ENCODE assay signal across 24 cellular contexts in the genomic region with DNA sequence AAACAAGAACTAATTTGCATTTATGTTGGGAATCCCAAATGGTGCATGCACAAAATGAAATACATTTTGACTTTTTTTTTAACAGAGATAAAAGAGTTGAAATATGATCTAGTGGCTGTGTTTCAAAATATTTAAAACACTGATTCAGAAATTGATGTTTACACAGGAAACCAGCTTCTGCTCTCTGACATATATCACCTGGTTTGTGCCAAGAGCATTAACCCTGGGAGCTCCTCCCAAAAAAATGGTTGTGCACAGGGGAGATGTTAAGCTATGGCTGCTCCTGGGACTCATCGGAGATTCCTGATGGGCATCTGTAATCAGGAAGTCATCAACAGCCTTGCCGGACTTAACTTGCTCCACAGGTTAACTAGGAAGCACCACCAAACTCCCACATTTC.
DNase-seq lines count a peak whose midpoint lies in the region; ATAC-seq and TF ChIP-seq lines count a peak whose summit lies in the region.
"Had no signal": no experiment of that assay in that cellular context is flagged by ENCODE, and none has a peak within 500 bp of the region (broad histone marks: within the 10 kb centered on the region; RNA-seq: fewer than 3 reads in every experiment).

No MANE protein-coding gene starts in this region.

- H2AK5ac ChIP-seq in trophoblast cell (ENCODE audit: low read length), result no peak overlapping the region

- H3K79me2 ChIP-seq in PC-9 (ENCODE audit: low read depth), result no peaks in the 10 kb centered on the region
- H3K79me2 ChIP-seq in trophoblast cell (ENCODE audit: control insufficient read depth, insufficient read depth, low read length, poor library complexity), result no peaks in the 10 kb centered on the region

- H3K23ac ChIP-seq in trophoblast cell (ENCODE audit: low read length), result no peak overlapping the region

- H4K20me1 ChIP-seq in PC-9 (ENCODE audit: insufficient read depth), result no peaks in the 10 kb centered on the region
- H4K20me1 ChIP-seq: BLaER1 treated with 17β-estradiol and CSF1 and Interleukin-3, amounts not matched to agents 10 nM and 100 nM had no signal

- H4K8ac ChIP-seq in trophoblast cell (ENCODE audit: low read depth, low read length), result no peak overlapping the region

- intact Hi-C loops in PC-9 (cut with micrococcal nuclease; ENCODE audit: unreplicated experiment), result no loop called here

- no TSS peak for BruUV-seq in PC-9 (replicated peaks; lab: Mats Ljungman, UMichigan)

- H3K27ac ChIP-seq in PC-9 (no peak overlapping the region), VCaP (peak overlapping the region; percentile 10; the same call in 1 of the 2 replicates), trophoblast cell (ENCODE audit: low read depth, low read length) (no peak overlapping the region)
- H3K27ac ChIP-seq: 22Rv1; A549; BLaER1 treated with 17β-estradiol and CSF1 and Interleukin-3, amounts not matched to agents 10 nM and 100 nM; C4-2B had no signal

- peak; percentile 2 for DNase-seq in NCI-H748 (lab: John Stamatoyannopoulos, UW; ENCODE audit: unreplicated experiment)
- DNase-seq in NCI-H748 treated with DMSO at 0.1 percent for 48 hours (lab: John Stamatoyannopoulos, UW), result no peak
- DNase-seq in PC-9, result peak in 1 of 2 experiments; percentile 80
- no peak for DNase-seq in trophoblast cell
- DNase-seq in NCI-H187 treated with DMSO at 0.1 percent for 48 hours (lab: John Stamatoyannopoulos, UW), result no peak
- DNase-seq in NCI-H1092 treated with DMSO at 0.1 percent for 48 hours (lab: John Stamatoyannopoulos, UW), result no peak
- DNase-seq: AML-193; Caco-2; CD4-positive, alpha-beta T cell; CD8-positive, alpha-beta T cell; DMS 273 treated with DMSO at 0.1 percent for 48 hours; DMS153; DMS53; DMS79; DND-41; EL; GDM1 had no signal

- H3K4me3 ChIP-seq in PC-9 (no peak overlapping the region), trophoblast cell (ENCODE audit: low read depth, low read length) (no peak overlapping the region)
- H3K4me3 ChIP-seq: A549; BLaER1 treated with 17β-estradiol and CSF1 and Interleukin-3, amounts not matched to agents 10 nM and 100 nM; GM12878 had no signal

- H3K9ac ChIP-seq in trophoblast cell (ENCODE audit: low read length), result peak overlapping the region; percentile 33
- H3K9ac ChIP-seq: BLaER1 treated with 17β-estradiol and CSF1 and Interleukin-3, amounts not matched to agents 10 nM and 100 nM had no signal

- H3K79me1 ChIP-seq in trophoblast cell (ENCODE audit: low read length), result no peaks in the 10 kb centered on the region

- no peak overlapping the region for H4K91ac ChIP-seq in trophoblast cell (ENCODE audit: low read depth, low read length)

- H3K36me3 ChIP-seq in PC-9 (ENCODE audit: low read depth) (no peaks in the 10 kb centered on the region), trophoblast cell (ENCODE audit: control insufficient read depth in 1 of 2, insufficient read depth in 2 of 2, low read length in 2 of 2) (no peaks in the 10 kb centered on the region)
- H3K36me3 ChIP-seq: BLaER1 treated with 17β-estradiol and CSF1 and Interleukin-3, amounts not matched to agents 10 nM and 100 nM had no signal

- H3K4me2 ChIP-seq in PC-9 (peak overlapping the region; percentile 43), trophoblast cell (ENCODE audit: low read length) (no peak overlapping the region)
- H3K4me2 ChIP-seq: A549; BLaER1 treated with 17β-estradiol and CSF1 and Interleukin-3, amounts not matched to agents 10 nM and 100 nM had no signal

- H3K4ac ChIP-seq in trophoblast cell (ENCODE audit: low read depth, low read length), result no peak overlapping the region

- WGBS in trophoblast cell (ENCODE audit: extremely low coverage, insufficient coverage, insufficient read length), result no CpG with 5 or more reads among the region's 2 CpGs

- H3F3A ChIP-seq in PC-9 (ENCODE audit: insufficient read depth, low read depth), result no peaks in the 10 kb centered on the region

- no peak overlapping the region for H3K18ac ChIP-seq in trophoblast cell (ENCODE audit: low read length)

- POLR2A ChIA-PET in PC-9 (lab: Charles Lee; ENCODE audit: unreplicated experiment), result no interaction called here

- no peak overlapping the region for H4K12ac ChIP-seq in trophoblast cell (ENCODE audit: low read depth, low read length)

- no peak overlapping the region for H2BK5ac ChIP-seq in trophoblast cell (ENCODE audit: low read depth, low read length, poor library complexity)

- CTCF ChIA-PET in PC-9 (lab: Charles Lee), result no interaction called here

- H2AFZ ChIP-seq in PC-9, result no peak overlapping the region
- no peak overlapping the region for H2AFZ ChIP-seq in trophoblast cell (ENCODE audit: insufficient read depth, low read length, poor library complexity)

- H3K27me3 ChIP-seq in PC-9 (ENCODE audit: insufficient read depth, low read depth) (peaks cover 7% of the 10 kb centered on the region; the same call in 1 of the 2 replicates), trophoblast cell (ENCODE audit: insufficient read depth, low read length) (no peaks in the 10 kb centered on the region)
- H3K27me3 ChIP-seq: BLaER1 treated with 17β-estradiol and CSF1 and Interleukin-3, amounts not matched to agents 10 nM and 100 nM had no signal

- no peaks in the 10 kb centered on the region for H3K9me2 ChIP-seq in PC-9 (ENCODE audit: insufficient read depth)

- H2BK120ac ChIP-seq in trophoblast cell (ENCODE audit: insufficient read depth, low read length, poor library complexity), result no peak overlapping the region

- no peaks in the 10 kb centered on the region for H3K9me3 ChIP-seq in PC-9 (ENCODE audit: insufficient read depth, low read depth)
- H3K9me3 ChIP-seq in trophoblast cell (ENCODE audit: insufficient read depth, low read depth, low read length), result no peaks in the 10 kb centered on the region
- H3K9me3 ChIP-seq: A549; BLaER1 treated with 17β-estradiol and CSF1 and Interleukin-3, amounts not matched to agents 10 nM and 100 nM; Caco-2 had no signal

- ATAC-seq in HG03196 (IDR thresholded peaks at IDR 0.05; ENCODE audit: unreplicated experiment), result no peak
- ATAC-seq: CD8-positive, alpha-beta T cell had no signal

- no peak overlapping the region for H2BK12ac ChIP-seq in trophoblast cell (ENCODE audit: low read length)

- H3K4me1 ChIP-seq in PC-9 (replicated peaks; ENCODE audit: insufficient read depth) (peaks cover 15% of the 10 kb centered on the region), trophoblast cell (ENCODE audit: control insufficient read depth in 1 of 2, insufficient read depth in 2 of 2, low read length in 2 of 2) (no peaks in the 10 kb centered on the region)
- H3K4me1 ChIP-seq: A549 had no signal

- TF ChIP-seq CTCF in PC-9 (conservative IDR thresholded peaks at IDR 0.05), result no peak
- TF ChIP-seq CTCF in VCaP (conservative IDR thresholded peaks at IDR 0.05), result no peak

- no peak overlapping the region for H3K14ac ChIP-seq in trophoblast cell (ENCODE audit: low read length)
